ENCODE assay signal across 6 cellular contexts in the genomic region with DNA sequence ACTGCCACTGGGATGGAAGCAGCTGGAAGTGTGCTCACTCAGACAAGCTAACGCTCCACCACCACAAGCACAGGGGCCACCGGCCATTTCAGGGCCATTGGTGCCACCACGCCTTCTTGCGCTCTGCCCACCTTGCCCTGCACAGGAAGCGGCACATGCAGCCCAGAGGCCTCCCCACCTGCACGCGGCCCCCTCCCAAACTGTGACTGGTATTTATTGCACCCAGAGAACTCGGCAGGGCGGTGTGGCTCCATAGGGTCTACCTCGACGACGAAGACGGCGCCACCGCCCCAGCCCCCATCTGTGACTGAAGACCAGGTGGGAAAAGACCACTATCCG. TPM values are rescaled to one million over a fixed set of nuclear protein-coding genes. Genes with fewer than 3 reads are reported as not detected.
"Had no signal": no experiment of that assay in that cellular context is flagged by ENCODE, and none has a peak within 500 bp of the region (broad histone marks: within the 10 kb centered on the region; RNA-seq: fewer than 3 reads in every experiment).

No MANE protein-coding gene starts in this region.

RNA-seq across cellular contexts. Expression of gene RAB6C, which starts 58.8 kb away (rescaled TPM):
- total RNA-seq: GM23248, GM23338, H4, H7, H9, HFFc6 had no signal
- polyA plus RNA-seq: GM23248, GM23338 had no signal
